In the genomic region with DNA sequence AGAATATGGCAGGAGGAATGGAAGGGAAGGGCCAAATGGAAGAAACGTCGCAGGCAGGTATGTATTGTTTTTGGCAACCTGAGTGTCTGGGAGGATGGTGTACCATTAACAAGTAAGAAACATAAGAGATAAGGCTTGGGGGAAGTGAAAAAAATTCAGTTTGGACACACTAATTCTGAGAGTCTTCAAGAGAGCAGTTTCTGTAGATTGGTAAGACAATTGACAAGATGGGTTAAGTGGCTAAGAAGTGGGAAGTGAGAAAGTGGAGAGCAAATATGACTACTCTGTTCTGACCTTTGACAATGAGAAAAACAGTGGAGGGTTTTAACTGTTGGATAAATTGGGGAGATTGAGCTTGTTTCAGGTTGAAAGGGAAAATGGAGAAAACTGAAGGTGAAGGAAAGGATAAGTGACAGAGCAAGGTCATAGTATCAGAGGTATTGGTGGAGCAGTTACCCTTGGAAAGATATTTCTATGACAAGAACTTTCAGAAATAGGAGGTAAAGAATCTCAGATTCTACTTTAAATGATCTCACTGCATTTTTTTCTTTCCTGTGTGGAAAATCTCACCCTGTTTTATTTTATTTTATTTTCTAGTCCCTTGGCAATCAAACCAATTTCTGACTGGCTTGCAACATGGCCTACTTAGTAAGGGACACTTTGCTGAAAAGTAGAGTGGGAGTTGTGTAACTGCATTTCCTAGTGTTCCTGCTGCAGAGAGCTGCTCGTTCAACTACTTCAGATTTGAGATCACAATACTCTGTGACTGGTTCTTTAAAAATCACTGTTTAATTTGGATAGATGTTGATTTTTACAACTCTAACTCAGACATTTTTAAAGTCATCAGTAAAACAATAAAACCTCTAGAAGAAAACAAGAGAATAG, we compare ENCODE assay signal across 8 cellular contexts. TPM values are rescaled to one million over a fixed set of nuclear protein-coding genes. Genes with fewer than 3 reads are reported as not detected.
DNase-seq lines count a peak whose midpoint lies in the region; ATAC-seq, FAIRE-seq and TF ChIP-seq lines count a peak whose summit lies in the region.

No MANE protein-coding gene starts in this region.

- peaks cover 10% of the 10 kb centered on the region for H3K4me1 Mint-ChIP-seq in activated T-cell treated with anti-CD3 and anti-CD28 coated beads, Interleukin-2, amount 50 U/mL, for 4 hours (ENCODE audit: low read depth)
- peaks cover 0 to 12% (median 5%) of the 10 kb centered on the region in 7 donors for H3K4me1 Mint-ChIP-seq in naive thymus-derived CD4-positive, alpha-beta T cell

- no peak overlapping the region for H2AFZ ChIP-seq in PC-3 (ENCODE audit: low read length)

- H3K27ac ChIP-seq in PC-3 (ENCODE audit: low read length) (no peak overlapping the region), thoracic aorta (peak overlapping the region; percentile 45 to 52)
- H3K27ac ChIP-seq in naive thymus-derived CD4-positive, alpha-beta T cell (ENCODE audit: low read depth, low read length) = no peak overlapping the region

- H3K4me3 ChIP-seq in PC-3 (ENCODE audit: low read length) = no peak overlapping the region
- H3K4me3 ChIP-seq in thoracic aorta = no peak overlapping the region
- H3K4me3 ChIP-seq in naive thymus-derived CD4-positive, alpha-beta T cell (ENCODE audit: low read length) = no peak overlapping the region

- H3K9me2 ChIP-seq in PC-3 (replicated peaks; ENCODE audit: low read length) = no peaks in the 10 kb centered on the region

- no peaks in the 10 kb centered on the region for H3K9me3 Mint-ChIP-seq in activated T-cell treated with anti-CD3 and anti-CD28 coated beads, Interleukin-2, amount 50 U/mL, for 4 hours
- H3K9me3 Mint-ChIP-seq in naive thymus-derived CD4-positive, alpha-beta T cell = peaks cover 0 to 2% (median 0%) of the 10 kb centered on the region in 11 donors

- H3K79me2 ChIP-seq in PC-3 (ENCODE audit: low read length) = no peaks in the 10 kb centered on the region

- no peak overlapping the region for H3K4me2 ChIP-seq in PC-3 (ENCODE audit: low read length)

- H3K4me3 Mint-ChIP-seq in activated T-cell treated with anti-CD3 and anti-CD28 coated beads, Interleukin-2, amount 50 U/mL, for 4 hours = no peak overlapping the region
- H3K4me3 Mint-ChIP-seq in naive thymus-derived CD4-positive, alpha-beta T cell = peak overlapping the region in 1 of 10 donors; percentile 31

- DNase-seq in activated T-cell treated with anti-CD3 and anti-CD28 coated beads, Interleukin-2, amount 50 U/mL, for 4 hours = no peak
- DNase-seq in activated T-cell treated with anti-CD3 and anti-CD28 coated beads, Interleukin-2, amount 50 U/mL, for 1 hour = no peak
- DNase-seq in PC-3 (no peak), thoracic aorta (ENCODE audit: low spot score) (no peak), NCI-H345 (lab: John Stamatoyannopoulos, UW) (no peak), urothelium cell line (ENCODE audit: low spot score) (no peak)
- no peak for DNase-seq in naive thymus-derived CD4-positive, alpha-beta T cell

- peaks cover 3% of the 10 kb centered on the region for H3K27me3 Mint-ChIP-seq in activated T-cell treated with anti-CD3 and anti-CD28 coated beads, Interleukin-2, amount 50 U/mL, for 4 hours (ENCODE audit: low read depth)
- H3K27me3 Mint-ChIP-seq in naive thymus-derived CD4-positive, alpha-beta T cell = no peaks in the 10 kb centered on the region

- TF ChIP-seq CTCF in PC-3 (conservative IDR thresholded peaks at IDR 0.05; ENCODE audit: low read depth, low read length) = no peak
- no peak for TF ChIP-seq CTCF in thoracic aorta (IDR thresholded peaks at IDR 0.05)

- no TSS peak for BruUV-seq in PC-3 (replicated peaks; lab: Mats Ljungman, UMichigan)

- H3K27ac Mint-ChIP-seq in naive thymus-derived CD4-positive, alpha-beta T cell = peak overlapping the region in 1 of 9 donors; percentile 66

- no peaks in the 10 kb centered on the region for H3K27me3 ChIP-seq in PC-3 (ENCODE audit: low read length)
- no peaks in the 10 kb centered on the region for H3K27me3 ChIP-seq in thoracic aorta (replicated peaks; ENCODE audit: insufficient read depth)
- no peaks in the 10 kb centered on the region for H3K27me3 ChIP-seq in naive thymus-derived CD4-positive, alpha-beta T cell (ENCODE audit: control insufficient read depth in 2 of 2, insufficient read depth in 2 of 2, low read length in 2 of 2)

- H3K36me3 Mint-ChIP-seq in activated T-cell treated with anti-CD3 and anti-CD28 coated beads, Interleukin-2, amount 50 U/mL, for 4 hours (ENCODE audit: insufficient read depth) = no peaks in the 10 kb centered on the region
- H3K36me3 Mint-ChIP-seq in naive thymus-derived CD4-positive, alpha-beta T cell = peaks cover 0 to 11% (median 6%) of the 10 kb centered on the region in 5 donors

- H3K9me3 ChIP-seq in PC-3 (ENCODE audit: low read length) = no peaks in the 10 kb centered on the region
- no peaks in the 10 kb centered on the region for H3K9me3 ChIP-seq in thoracic aorta
- H3K9me3 ChIP-seq in naive thymus-derived CD4-positive, alpha-beta T cell (ENCODE audit: control insufficient read depth in 2 of 3, low read length in 3 of 3) = no peaks in the 10 kb centered on the region

- intact Hi-C loops in PC-3 (cut with micrococcal nuclease) = no loop called here
- intact Hi-C loops in naive thymus-derived CD4-positive, alpha-beta T cell (cut with micrococcal nuclease) = no loop called here

- CTCF ChIA-PET in PC-3 (lab: Charles Lee) = no interaction called here
- CTCF ChIA-PET in naive thymus-derived CD4-positive, alpha-beta T cell (lab: Charles Lee) = no interaction called here

- ATAC-seq in activated T-cell treated with anti-CD3 and anti-CD28 coated beads, Interleukin-2, amount 50 U/mL, for 4 hours = peak; percentile 70 to 73
- peak; percentile 98 for ATAC-seq in HG02885 (IDR thresholded peaks at IDR 0.05; ENCODE audit: poor library complexity, unreplicated experiment)
- peak; percentile 35; the same call in 1 of the 2 replicates for ATAC-seq in PC-3
- ATAC-seq in thoracic aorta (ENCODE audit: insufficient number of reproducible peaks, low FRiP score, low read depth) = no peak
- no peak for ATAC-seq in naive thymus-derived CD4-positive, alpha-beta T cell

- H3K9ac ChIP-seq in PC-3 (ENCODE audit: low read length) = no peak overlapping the region

- POLR2A ChIA-PET in PC-3 (lab: Charles Lee; ENCODE audit: unreplicated experiment) = no interaction called here
- POLR2A ChIA-PET in naive thymus-derived CD4-positive, alpha-beta T cell (lab: Charles Lee) = no interaction called here

- no peak for FAIRE-seq in urothelium cell line (lab: Jason Lieb, UNC)

- H3F3A ChIP-seq in PC-3 (ENCODE audit: low read length, unreplicated experiment) = no peaks in the 10 kb centered on the region

- H3K4me1 ChIP-seq in PC-3 (ENCODE audit: insufficient read depth, low read length) (no peaks in the 10 kb centered on the region), thoracic aorta (ENCODE audit: control insufficient read depth in 1 of 2, low read depth in 2 of 2) (peaks cover 0 to 11% of the 10 kb centered on the region in 2 donors)
- no peaks in the 10 kb centered on the region for H3K4me1 ChIP-seq in naive thymus-derived CD4-positive, alpha-beta T cell (ENCODE audit: control insufficient read depth in 2 of 2, insufficient read depth in 2 of 2, low read length in 2 of 2)

- H3K36me3 ChIP-seq in PC-3 (ENCODE audit: low read depth, low read length) (no peaks in the 10 kb centered on the region), thoracic aorta (no peaks in the 10 kb centered on the region)
- H3K36me3 ChIP-seq in naive thymus-derived CD4-positive, alpha-beta T cell (ENCODE audit: control insufficient read depth in 2 of 3, insufficient read depth in 3 of 3, low read length in 3 of 3) = no peaks in the 10 kb centered on the region

- H4K20me1 ChIP-seq in PC-3 (ENCODE audit: low read length) = no peaks in the 10 kb centered on the region

RNA-seq across cellular contexts. Expression of gene GABPB1, which starts 23.1 kb away (rescaled TPM):
- total RNA-seq in activated T-cell treated with anti-CD3 and anti-CD28 coated beads, Interleukin-2, amount 50 U/mL, for 4 hours = 10 to 100 TPM; 54.6 to 65.8 (median 58.9) TPM
- total RNA-seq in PC-3 (2014; rRNA removed) = 34.2 and 39.7 TPM in 2 replicates
- total RNA-seq in thoracic aorta = 10 to 100 TPM; 13.0 to 27.8 TPM
- total RNA-seq in naive thymus-derived CD4-positive, alpha-beta T cell = 10 to 100 TPM; 14.7 to 42.7 (median 16.8) TPM
- polyA plus RNA-seq in naive thymus-derived CD4-positive, alpha-beta T cell = 10 to 100 TPM; 21.6 to 29.6 TPM

RNA-seq across cellular contexts. Expression of gene USP8, which starts 46.1 kb away (rescaled TPM):
- total RNA-seq in activated T-cell treated with anti-CD3 and anti-CD28 coated beads, Interleukin-2, amount 50 U/mL, for 4 hours = 10 to 100 TPM; 40.7 to 47.3 (median 43.1) TPM
- total RNA-seq in PC-3 (2014; rRNA removed) (24.6 and 25.1 TPM in 2 replicates), thoracic aorta (10 to 100 TPM; 37.1 to 89.8 TPM)
- 10 to 100 TPM; 52.8 to 61.8 (median 57.1) TPM for total RNA-seq in naive thymus-derived CD4-positive, alpha-beta T cell
- 10 to 100 TPM; 34.7 to 50.7 TPM for polyA plus RNA-seq in naive thymus-derived CD4-positive, alpha-beta T cell

Comparison
In these comparisons a context has a peak if more than half of its experiments do, and no peak if none do; other contexts are left out.
1. ATAC-seq: peak in activated T-cell treated with anti-CD3 and anti-CD28 coated beads, Interleukin-2, amount 50 U/mL, for 4 hours (2 of 2), HG02885 (single experiment) and PC-3 (single experiment); none in thoracic aorta (single experiment) and naive thymus-derived CD4-positive, alpha-beta T cell (single experiment).
2. H3K27ac ChIP-seq: peak in thoracic aorta (2 of 2); none in PC-3 (single experiment) and naive thymus-derived CD4-positive, alpha-beta T cell (single experiment).